In genomic region chr3:150751781-150752263, GRCh38 we compare ENCODE assay signal across 12 cellular contexts. TPM values are rescaled to one million over a fixed set of nuclear protein-coding genes. Genes with fewer than 3 reads are reported as not detected.
DNase-seq lines count a peak whose midpoint lies in the region; ATAC-seq and TF ChIP-seq lines count a peak whose summit lies in the region.
"Had no signal": no experiment of that assay in that cellular context is flagged by ENCODE, and none has a peak within 500 bp of the region (broad histone marks: within the 10 kb centered on the region; RNA-seq: fewer than 3 reads in every experiment).

No MANE protein-coding gene starts in this region.

- ATAC-seq in CD4-positive, alpha-beta T cell (ENCODE audit: poor library complexity) = no peak
- ATAC-seq in activated B cell treated with CpG ODN at 0.5 μM for 24 hours (ENCODE audit: low read depth) (no peak), right lobe of liver (peak in 3 of 4 donors; percentile 7 to 44 (median 9)), HG03135 (IDR thresholded peaks at IDR 0.05; ENCODE audit: unreplicated experiment) (no peak)

- H3K18ac ChIP-seq in mesenchymal stem cell (ENCODE audit: low read depth in 1 of 2, low read length in 2 of 2) = no peak overlapping the region

- no peak for TF ChIP-seq POLR2A in right lobe of liver (IDR thresholded peaks at IDR 0.05)

- peaks cover 99% of the 10 kb centered on the region for H3K79me2 ChIP-seq in MM.1S (ENCODE audit: low read length)

- H2BK12ac ChIP-seq in mesenchymal stem cell (ENCODE audit: low read length in 2 of 2) = no peak overlapping the region

- H3K9me3 Mint-ChIP-seq in CD4-positive, alpha-beta T cell = no peaks in the 10 kb centered on the region
- no peaks in the 10 kb centered on the region for H3K9me3 Mint-ChIP-seq in activated B cell treated with CpG ODN at 0.5 μM for 24 hours

- H3K9me3 ChIP-seq in CD4-positive, alpha-beta T cell (ENCODE audit: control insufficient read depth, low read length) = no peaks in the 10 kb centered on the region
- no peaks in the 10 kb centered on the region for H3K9me3 ChIP-seq in HEK293 (ENCODE audit: control insufficient read depth, insufficient read depth, low read depth, low read length)
- no peaks in the 10 kb centered on the region for H3K9me3 ChIP-seq in right lobe of liver
- no peaks in the 10 kb centered on the region for H3K9me3 ChIP-seq in MM.1S (replicated peaks; ENCODE audit: insufficient read depth, low read length)
- H3K9me3 ChIP-seq in mesenchymal stem cell (ENCODE audit: control insufficient read depth, low read length) = no peaks in the 10 kb centered on the region

- no peak overlapping the region for H2BK15ac ChIP-seq in mesenchymal stem cell (ENCODE audit: low read depth, poor library complexity, severe bottlenecking)

- peaks cover 24% of the 10 kb centered on the region for H3K79me1 ChIP-seq in mesenchymal stem cell (replicated peaks; ENCODE audit: low read length, poor library complexity, severe bottlenecking)

- H3K4me2 ChIP-seq in MM.1S (ENCODE audit: low read depth, low read length) = no peak overlapping the region
- no peak overlapping the region for H3K4me2 ChIP-seq in mesenchymal stem cell (ENCODE audit: low read length, poor library complexity, severe bottlenecking)

- no peak for TF ChIP-seq CTCF in CD4-positive, alpha-beta T cell (IDR thresholded peaks at IDR 0.05)
- no peak for TF ChIP-seq CTCF in HEK293 (tag by site-specific recombination; IDR thresholded peaks at IDR 0.05)
- TF ChIP-seq CTCF in activated B cell treated with CpG ODN at 0.5 μM for 24 hours (IDR thresholded peaks at IDR 0.05) = no peak
- TF ChIP-seq CTCF in right lobe of liver (IDR thresholded peaks at IDR 0.05) = no peak
- no peak for TF ChIP-seq CTCF in MM.1S (IDR thresholded peaks at IDR 0.05; ENCODE audit: low read length)

- POLR2A ChIA-PET in CD4-positive, alpha-beta T cell (lab: Charles Lee) = interaction anchor here (2.3 kb wide), 1 partner anchor 11 kb away, joined by 11 read pairs; the partner anchor contains the start of gene SIAH2
- POLR2A ChIA-PET in HEK293 (lab: Yijun Ruan, JAX) (no interaction called here), activated B cell treated with CpG ODN at 0.5 μM for 24 hours (lab: Charles Lee) (interaction anchor here (1.8 kb wide), 1 partner anchor 11 kb away, joined by 9 read pairs; the partner anchor contains the start of gene SIAH2)

- no peaks in the 10 kb centered on the region; the same call in 1 of the 2 replicates for H3F3A ChIP-seq in MM.1S (ENCODE audit: insufficient read depth, low read length)

- intact Hi-C loops in CD4-positive, alpha-beta T cell (cut with DNase I, micrococcal nuclease) = no loop called here
- intact Hi-C loops in activated B cell treated with CpG ODN at 0.5 μM for 24 hours (cut with micrococcal nuclease) (no loop called here), right lobe of liver (cut with DNase I) (no loop called here)

- H2BK120ac ChIP-seq in mesenchymal stem cell (ENCODE audit: low read depth, low read length) = no peak overlapping the region

- H3K23ac ChIP-seq in mesenchymal stem cell (ENCODE audit: low read length in 2 of 2) = no peak overlapping the region

- H2AK5ac ChIP-seq in mesenchymal stem cell (ENCODE audit: low read length, severe bottlenecking) = no peak overlapping the region

- 43% methylated on average over 2 of the region's 2 CpGs for WGBS in right lobe of liver (ENCODE audit: insufficient coverage, low coverage, low lambda C conversion rate, missing lambda C conversion rate)
- 100% methylated on average over 2 of the region's 2 CpGs for WGBS in mesenchymal stem cell

- H3K27ac Mint-ChIP-seq in CD4-positive, alpha-beta T cell = peak overlapping the region; percentile 42
- H3K27ac Mint-ChIP-seq in activated B cell treated with CpG ODN at 0.5 μM for 24 hours = peak overlapping the region; percentile 18

- H3K9me2 ChIP-seq in MM.1S (replicated peaks; ENCODE audit: insufficient read depth, low read length) = no peaks in the 10 kb centered on the region

- H3K27me3 Mint-ChIP-seq in CD4-positive, alpha-beta T cell = no peaks in the 10 kb centered on the region
- H3K27me3 Mint-ChIP-seq in activated B cell treated with CpG ODN at 0.5 μM for 24 hours = no peaks in the 10 kb centered on the region

- CTCF ChIA-PET in CD4-positive, alpha-beta T cell (lab: Charles Lee) = no interaction called here
- CTCF ChIA-PET in HEK293 (lab: Yijun Ruan, JAX) = no interaction called here
- CTCF ChIA-PET in activated B cell treated with CpG ODN at 0.5 μM for 24 hours (lab: Charles Lee) = interaction anchor here (1.2 kb wide), 1 partner anchor 10 kb away, joined by 3 read pairs; no protein-coding TSS in a partner anchor

- H4K20me1 ChIP-seq in MM.1S (ENCODE audit: insufficient read depth, low read length) = peaks cover 64% of the 10 kb centered on the region

- H2BK5ac ChIP-seq in mesenchymal stem cell (ENCODE audit: low read depth, low read length, poor library complexity, severe bottlenecking) = no peak overlapping the region

- H2AFZ ChIP-seq in MM.1S (ENCODE audit: low read length) (no peak overlapping the region), mesenchymal stem cell (ENCODE audit: low read depth, low read length) (no peak overlapping the region)

- no peak overlapping the region for H3K4ac ChIP-seq in mesenchymal stem cell (ENCODE audit: low read depth in 1 of 2, low read length in 2 of 2)

- H3K27ac ChIP-seq in CD4-positive, alpha-beta T cell (ENCODE audit: low read depth, low read length) = no peak overlapping the region
- H3K27ac ChIP-seq in HEK293 (ENCODE audit: extremely low read depth, low read depth, low read length) = no peak overlapping the region
- H3K27ac ChIP-seq in right lobe of liver = peak overlapping the region in 2 of 3 donors; percentile 23 to 94
- no peak overlapping the region for H3K27ac ChIP-seq in MM.1S (ENCODE audit: low read length)
- H3K27ac ChIP-seq in mesenchymal stem cell (ENCODE audit: low read length, poor library complexity, severe bottlenecking) = no peak overlapping the region

- H3K4me1 ChIP-seq in HEK293 (ENCODE audit: control insufficient read depth, insufficient read depth, low read length) = peaks cover 11% of the 10 kb centered on the region
- H3K4me1 ChIP-seq in right lobe of liver = peaks cover 0 to 99% (median 42%) of the 10 kb centered on the region in 4 donors
- H3K4me1 ChIP-seq in MM.1S (ENCODE audit: low read length) = 0 out of 2 replicates have a peak, but pooled peaks cover 8% of the 10 kb centered on the region
- peaks cover 5% of the 10 kb centered on the region for H3K4me1 ChIP-seq in mesenchymal stem cell (ENCODE audit: control insufficient read depth, insufficient read depth, low read depth, low read length)

- no peak overlapping the region for H4K91ac ChIP-seq in mesenchymal stem cell (ENCODE audit: low read length)

- no peaks in the 10 kb centered on the region for H3K27me3 ChIP-seq in CD4-positive, alpha-beta T cell (ENCODE audit: control insufficient read depth, insufficient read depth, low read length)
- H3K27me3 ChIP-seq in right lobe of liver = no peaks in the 10 kb centered on the region
- H3K27me3 ChIP-seq in MM.1S (replicated peaks; ENCODE audit: insufficient read depth, low read length) = no peaks in the 10 kb centered on the region
- H3K27me3 ChIP-seq in mesenchymal stem cell (ENCODE audit: control insufficient read depth in 1 of 2, insufficient read depth in 1 of 2, low read length in 2 of 2) = no peaks in the 10 kb centered on the region

- peaks cover 54% of the 10 kb centered on the region for H3K36me3 Mint-ChIP-seq in CD4-positive, alpha-beta T cell (ENCODE audit: low read depth)
- H3K36me3 Mint-ChIP-seq in activated B cell treated with CpG ODN at 0.5 μM for 24 hours (ENCODE audit: low read depth) = peaks cover 58% of the 10 kb centered on the region

- H3K4me3 Mint-ChIP-seq in CD4-positive, alpha-beta T cell = no peak overlapping the region
- H3K4me3 Mint-ChIP-seq in activated B cell treated with CpG ODN at 0.5 μM for 24 hours = no peak overlapping the region

- no peak for DNase-seq in CD4-positive, alpha-beta T cell
- no peak for DNase-seq in activated B cell treated with CpG ODN at 0.5 μM for 24 hours
- DNase-seq in right lobe of liver = peak in 1 of 3 donors; percentile 43
- no peak for DNase-seq in hepatic stellate cell (ENCODE audit: low spot score)
- no peak for DNase-seq in MM.1S
- no peak for DNase-seq in mesenchymal stem cell
- DNase-seq: activated CD4-positive, CD25-positive, alpha-beta regulatory T cell; amygdala; nucleus accumbens; stimulated activated CD4-positive, alpha-beta T cell treated with anti-CD3 and anti-CD28 coated beads, Interleukin-4, amount 100 ng/mL, for 24 hours had no signal

- H3K36me3 ChIP-seq in HEK293 (ENCODE audit: control insufficient read depth in 2 of 2, insufficient read depth in 1 of 2, low read length in 2 of 2) (peaks cover 0 to 3% of the 10 kb centered on the region in 2 experiments; a peak in 1 of 3 replicates), right lobe of liver (no peaks in the 10 kb centered on the region), MM.1S (replicated peaks; ENCODE audit: insufficient read depth, low read length) (no peaks in the 10 kb centered on the region; the same call in 1 of the 2 replicates), mesenchymal stem cell (ENCODE audit: control insufficient read depth in 1 of 2, insufficient read depth in 2 of 2, low read depth in 1 of 2, low read length in 2 of 2) (peaks cover 6 to 11% of the 10 kb centered on the region in 2 experiments)

- no peak overlapping the region for H3K14ac ChIP-seq in mesenchymal stem cell (ENCODE audit: low read length in 2 of 2)

- peaks cover 88% of the 10 kb centered on the region for H3K4me1 Mint-ChIP-seq in CD4-positive, alpha-beta T cell (ENCODE audit: low read depth)
- H3K4me1 Mint-ChIP-seq in activated B cell treated with CpG ODN at 0.5 μM for 24 hours = peaks cover 84% of the 10 kb centered on the region

- H3K4me3 ChIP-seq in HEK293 (ENCODE audit: low read depth, low read length) (no peak overlapping the region), right lobe of liver (no peak overlapping the region), MM.1S (ENCODE audit: low read length) (no peak overlapping the region), mesenchymal stem cell (ENCODE audit: insufficient read depth in 1 of 2, low read depth in 1 of 2, low read length in 2 of 2) (no peak overlapping the region)

- H3K9ac ChIP-seq in MM.1S (ENCODE audit: low read length) (no peak overlapping the region), mesenchymal stem cell (ENCODE audit: low read length) (no peak overlapping the region)

- H4K8ac ChIP-seq in mesenchymal stem cell (ENCODE audit: low read length) = no peak overlapping the region

TF ChIP-seq in HEK293, 187 proteins besides CTCF, POLR2A, EP300 and RAD21 (continues in another document):
- TF ChIP-seq KLF9 (tag by site-specific recombination; IDR thresholded peaks at IDR 0.05; ENCODE audit: low read depth) = peak; percentile 29; the same call in 1 of the 2 replicates

RNA-seq across cellular contexts. Expression of gene SIAH2, which starts 11.1 kb away (rescaled TPM):
- 10 to 100 TPM; 73.7 to 76.1 TPM for total RNA-seq in CD4-positive, alpha-beta T cell
- 44.5 and 44.7 TPM in 2 replicates for total RNA-seq in activated B cell treated with CpG ODN at 0.5 μM for 24 hours
- 10 to 100 TPM; 20.5 to 53.0 (median 36.5) TPM for total RNA-seq in right lobe of liver
- polyA plus RNA-seq in mesenchymal stem cell (2013, experiment 1 of 2) = 23.3 TPM
- polyA plus RNA-seq in mesenchymal stem cell (2013, experiment 2 of 2) = 22.9 TPM

RNA-seq across cellular contexts. Expression of gene ERICH6, which starts 48.1 kb away (rescaled TPM):
- total RNA-seq in CD4-positive, alpha-beta T cell = not detected
- total RNA-seq in activated B cell treated with CpG ODN at 0.5 μM for 24 hours = not detected in 2 replicates
- under 1 TPM in 1 of 6 experiments, not detected in 5; 0.49 TPM for total RNA-seq in right lobe of liver
- polyA plus RNA-seq in mesenchymal stem cell (2013, experiment 1 of 2) = 0.04 TPM
- 0.03 TPM for polyA plus RNA-seq in mesenchymal stem cell (2013, experiment 2 of 2)

Comparison
In these comparisons a context has a peak if more than half of its experiments do, and no peak if none do; other contexts are left out.
1. ATAC-seq: peak in right lobe of liver (3 of 4); none in CD4-positive, alpha-beta T cell (single experiment), activated B cell treated with CpG ODN at 0.5 μM for 24 hours (single experiment) and HG03135 (single experiment).
2. H3K27ac ChIP-seq: peak in right lobe of liver (2 of 3); none in CD4-positive, alpha-beta T cell (single experiment), HEK293 (single experiment), MM.1S (single experiment) and mesenchymal stem cell (single experiment).